In the genomic region with DNA sequence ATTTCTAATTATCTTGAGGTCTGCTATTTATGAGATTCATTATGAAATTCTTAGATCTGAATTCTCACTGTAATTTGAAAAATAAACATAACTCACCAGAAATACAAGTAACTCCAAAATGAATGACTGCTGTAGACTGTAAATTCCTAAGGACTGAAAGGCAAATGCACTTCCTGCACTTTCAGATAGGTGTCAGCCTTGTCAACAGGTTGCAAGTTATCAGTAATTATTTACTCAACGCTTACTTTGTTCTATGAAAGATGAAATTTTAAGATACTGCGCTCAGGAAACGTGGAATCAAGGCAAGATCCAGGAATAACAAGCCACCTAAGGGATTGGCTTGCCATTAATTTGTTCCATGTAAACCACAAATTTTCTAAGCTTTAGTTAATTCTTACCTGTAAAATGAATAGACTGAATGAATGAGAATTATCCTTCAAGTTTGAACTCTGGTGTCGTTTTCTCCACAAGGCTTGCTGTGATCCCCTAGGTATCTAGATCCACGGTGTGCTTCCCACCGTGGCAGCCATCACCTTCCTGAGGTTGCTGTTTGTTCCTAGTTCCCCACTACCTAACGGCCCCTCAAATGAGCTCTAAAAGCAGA, we compare ENCODE assay signal across 8 cellular contexts. TPM values are rescaled to one million over a fixed set of nuclear protein-coding genes. Genes with fewer than 3 reads are reported as not detected.
DNase-seq lines count a peak whose midpoint lies in the region; ATAC-seq and TF ChIP-seq lines count a peak whose summit lies in the region.

No MANE protein-coding gene starts in this region.

- no peaks in the 10 kb centered on the region for H3K79me2 ChIP-seq in OCI-LY3 (ENCODE audit: low read length)

- H3K9me3 ChIP-seq in heart left ventricle (no peaks in the 10 kb centered on the region), OCI-LY3 (ENCODE audit: insufficient read depth, low read length) (no peaks in the 10 kb centered on the region)

- ATAC-seq in heart left ventricle, result peak in 1 of 4 donors; percentile 58
- ATAC-seq in left ventricle myocardium superior, result no peak
- ATAC-seq in HG02678 (IDR thresholded peaks at IDR 0.05; ENCODE audit: unreplicated experiment), result peak; percentile 62
- ATAC-seq in HG03354 (IDR thresholded peaks at IDR 0.05; ENCODE audit: poor library complexity, severe bottlenecking, unreplicated experiment), result no peak
- no peak for ATAC-seq in GM19452 (IDR thresholded peaks at IDR 0.05; ENCODE audit: unreplicated experiment)

- no peak overlapping the region for H3K4me2 ChIP-seq in OCI-LY3 (ENCODE audit: low read length)

- no peak overlapping the region for H3K27ac ChIP-seq in heart left ventricle
- no peak overlapping the region for H3K27ac ChIP-seq in OCI-LY3 (ENCODE audit: low read length)

- H3K4me1 ChIP-seq in heart left ventricle, result peaks cover 0 to 5% (median 0%) of the 10 kb centered on the region in 12 donors
- H3K4me1 ChIP-seq in OCI-LY3 (ENCODE audit: low read length), result no peaks in the 10 kb centered on the region

- peaks cover 0 to 46% (median 30%) of the 10 kb centered on the region in 9 donors for H3K36me3 ChIP-seq in heart left ventricle
- H3K36me3 ChIP-seq in OCI-LY3 (replicated peaks; ENCODE audit: low read depth, low read length), result no peaks in the 10 kb centered on the region

- TF ChIP-seq POLR2A in heart left ventricle (IDR thresholded peaks at IDR 0.05), result no peak

- 46 to 56% (median 54%) methylated on average over 7 of the region's 7 CpGs for WGBS in heart left ventricle, 4 donors

- H3K4me3 ChIP-seq in heart left ventricle (no peak overlapping the region), OCI-LY3 (ENCODE audit: low read length) (no peak overlapping the region), choroid plexus epithelial cell (ENCODE audit: low read depth, low read length) (no peak overlapping the region)

- intact Hi-C loops in heart left ventricle (cut with DNase I) (loop anchor here in 3 of 10 donors (5.0 to 10.0 kb wide), 2 partner anchors 116 to 634 kb away; no protein-coding TSS in a partner anchor), left ventricle myocardium superior (cut with micrococcal nuclease) (no loop called here)

- no peak overlapping the region for H3K9ac ChIP-seq in OCI-LY3 (ENCODE audit: low read length)

- DNase-seq in heart left ventricle (no peak), left ventricle myocardium superior (no peak), choroid plexus epithelial cell (ENCODE audit: low read depth) (peak; percentile 83), midbrain (lab: John Stamatoyannopoulos, UW) (peak; percentile 37)

- peak; percentile 68 to 84 (median 78) for TF ChIP-seq CTCF in heart left ventricle (IDR thresholded peaks at IDR 0.05)
- peak; percentile 72 for TF ChIP-seq CTCF in OCI-LY3 (IDR thresholded peaks at IDR 0.05; ENCODE audit: low read depth, low read length)
- TF ChIP-seq CTCF in choroid plexus epithelial cell (conservative IDR thresholded peaks at IDR 0.05; ENCODE audit: low read depth, low read length), result peak; percentile 81

- H3K27me3 ChIP-seq in heart left ventricle (no peaks in the 10 kb centered on the region), OCI-LY3 (ENCODE audit: low read depth, low read length) (no peaks in the 10 kb centered on the region)

- H2AFZ ChIP-seq in OCI-LY3 (ENCODE audit: low read depth, low read length), result no peak overlapping the region

- no peaks in the 10 kb centered on the region for H4K20me1 ChIP-seq in OCI-LY3 (ENCODE audit: insufficient read depth, low read length)

RNA-seq across cellular contexts. Expression of a gene that starts 12.6 kb away (rescaled TPM):
- total RNA-seq in heart left ventricle (10 to 100 TPM; 26.7 to 60.7 (median 44.1) TPM), left ventricle myocardium superior (48.1 TPM)
- polyA plus RNA-seq in heart left ventricle, result 10 to 100 TPM; 24.6 to 28.8 TPM

RNA-seq across cellular contexts. Expression of a gene that starts 27.9 kb away (rescaled TPM):
- 1 to 10 TPM in 1 of 9 donors, under 1 TPM in 5, not detected in 3; 0.33 to 1.8 (median 0.39) TPM for total RNA-seq in heart left ventricle
- polyA plus RNA-seq in heart left ventricle, result under 1 TPM; 0.47 to 0.53 TPM
- total RNA-seq in left ventricle myocardium superior, result 0.35 TPM

RNA-seq across cellular contexts. Expression of a gene that starts 45.1 kb away (rescaled TPM):
- total RNA-seq in heart left ventricle, result 10 to 100 TPM; 31.3 to 62.2 (median 44.4) TPM
- polyA plus RNA-seq in heart left ventricle, result 10 to 100 TPM; 72.6 to 81.0 TPM
- 43.4 TPM for total RNA-seq in left ventricle myocardium superior

RNA-seq across cellular contexts. Expression of a gene that starts 45.4 kb away (rescaled TPM):
- total RNA-seq in heart left ventricle (10 to 100 TPM; 50.5 to 81.4 (median 68.5) TPM), left ventricle myocardium superior (75.2 TPM)
- 10 to 100 TPM; 38.3 to 75.3 TPM for polyA plus RNA-seq in heart left ventricle

Comparison
In these comparisons a context has a peak if more than half of its experiments do, and no peak if none do; other contexts are left out.
1. DNase-seq: peak in choroid plexus epithelial cell (single experiment) and midbrain (single experiment); none in heart left ventricle (0 of 5) and left ventricle myocardium superior (single experiment).
2. Peak in every context shown above with its lines, with median percentiles within 50 percentile points of each other: CTCF ChIP-seq.